17 cellular contexts compared by ENCODE assay signal in genomic region chr14:82412545-82412944, GRCh38.
DNase-seq lines count a peak whose midpoint lies in the region; ATAC-seq and TF ChIP-seq lines count a peak whose summit lies in the region.
"Had no signal": no experiment of that assay in that cellular context is flagged by ENCODE, and none has a peak within 500 bp of the region (broad histone marks: within the 10 kb centered on the region; RNA-seq: fewer than 3 reads in every experiment).

No MANE protein-coding gene starts in this region.

- no peaks in the 10 kb centered on the region for H3K4me1 ChIP-seq in smooth muscle cell (ENCODE audit: low read depth)
- H3K4me1 ChIP-seq in mesenchymal stem cell (ENCODE audit: control insufficient read depth, insufficient read depth, low read depth, low read length) = no peaks in the 10 kb centered on the region
- H3K4me1 ChIP-seq: SJSA1 had no signal

- peak overlapping the region; percentile 11 for H2AFZ ChIP-seq in smooth muscle cell (ENCODE audit: low read depth)
- H2AFZ ChIP-seq in mesenchymal stem cell (ENCODE audit: low read depth, low read length) = no peak overlapping the region

- H3K27ac ChIP-seq in smooth muscle cell (ENCODE audit: low read depth) = no peak overlapping the region
- no peak overlapping the region for H3K27ac ChIP-seq in mesenchymal stem cell (ENCODE audit: low read length, poor library complexity, severe bottlenecking)
- H3K27ac ChIP-seq: KMS-11, RWPE1, SJSA1 had no signal

- no peaks in the 10 kb centered on the region for H3K36me3 ChIP-seq in smooth muscle cell (ENCODE audit: low read depth)
- H3K36me3 ChIP-seq in mesenchymal stem cell (ENCODE audit: control insufficient read depth in 1 of 2, insufficient read depth in 2 of 2, low read depth in 1 of 2, low read length in 2 of 2) = no peaks in the 10 kb centered on the region
- H3K36me3 ChIP-seq: SJSA1 had no signal

- H3F3A ChIP-seq in smooth muscle cell (ENCODE audit: low read depth) = no peaks in the 10 kb centered on the region

- H3K27me3 ChIP-seq in smooth muscle cell (ENCODE audit: low read depth) = no peaks in the 10 kb centered on the region
- no peaks in the 10 kb centered on the region for H3K27me3 ChIP-seq in mesenchymal stem cell (ENCODE audit: control insufficient read depth in 1 of 2, insufficient read depth in 1 of 2, low read length in 2 of 2)
- H3K27me3 ChIP-seq: SJSA1 had no signal

- WGBS in smooth muscle cell (ENCODE audit: low lambda C conversion rate) = 97% methylated on average over 1 of the region's 1 CpG
- whole genome bisulfite sequencing in mesenchymal stem cell = no CpG with 5 or more reads among the region's 1 CpG

- H4K8ac ChIP-seq in mesenchymal stem cell (ENCODE audit: low read length) = no peak overlapping the region

- peak; percentile 0 to 81 for DNase-seq in NOMO-1 (lab: John Stamatoyannopoulos, UW; ENCODE audit: unreplicated experiment in 2 of 2)
- no peak for DNase-seq in smooth muscle cell (lab: John Stamatoyannopoulos, UW; ENCODE audit: unreplicated experiment)
- no peak for DNase-seq in activated CD4-positive, alpha-beta T cell treated with anti-CD3 and anti-CD28 coated beads, Interleukin-2, amount 50 U/mL, for 48 hours
- DNase-seq in mesenchymal stem cell = no peak
- no peak for DNase-seq in NCI-H187 treated with DMSO at 0.1 percent for 48 hours (lab: John Stamatoyannopoulos, UW)
- DNase-seq: CD4-positive, CD25-positive, alpha-beta regulatory T cell; GOT3; NCI-H1417; NCI-H2029; NCI-H510A treated with DMSO at 0.1 percent for 48 hours; NCI-H82; SW 1271 had no signal

- no peak for TF ChIP-seq CTCF in smooth muscle cell (IDR thresholded peaks at IDR 0.05; ENCODE audit: borderline replicate concordance, insufficient read depth, poor library complexity, severe bottlenecking)

- no peak overlapping the region for H3K18ac ChIP-seq in mesenchymal stem cell (ENCODE audit: low read depth in 1 of 2, low read length in 2 of 2)

- H3K14ac ChIP-seq in mesenchymal stem cell (ENCODE audit: low read length in 2 of 2) = no peak overlapping the region

- H3K79me1 ChIP-seq in mesenchymal stem cell (replicated peaks; ENCODE audit: low read length, poor library complexity, severe bottlenecking) = no peaks in the 10 kb centered on the region

- H3K4me2 ChIP-seq in smooth muscle cell = no peak overlapping the region
- H3K4me2 ChIP-seq in mesenchymal stem cell (ENCODE audit: low read length, poor library complexity, severe bottlenecking) = no peak overlapping the region
- H3K4me2 ChIP-seq: KMS-11 had no signal

- H2BK15ac ChIP-seq in mesenchymal stem cell (ENCODE audit: low read depth, poor library complexity, severe bottlenecking) = no peak overlapping the region

- no peak overlapping the region for H4K91ac ChIP-seq in mesenchymal stem cell (ENCODE audit: low read length)

- H3K9me3 ChIP-seq in smooth muscle cell (replicated peaks; ENCODE audit: low read depth) (no peaks in the 10 kb centered on the region), mesenchymal stem cell (ENCODE audit: control insufficient read depth, low read length) (peaks cover under 1% of the 10 kb centered on the region)

- no peaks in the 10 kb centered on the region for H3K79me2 ChIP-seq in smooth muscle cell (ENCODE audit: low read depth)

- no peak overlapping the region for H2AK5ac ChIP-seq in mesenchymal stem cell (ENCODE audit: low read length, severe bottlenecking)

- no peak overlapping the region for H2BK120ac ChIP-seq in mesenchymal stem cell (ENCODE audit: low read depth, low read length)

- ATAC-seq in GM19395 (IDR thresholded peaks at IDR 0.05; ENCODE audit: unreplicated experiment) = peak; percentile 58
- ATAC-seq in HG03342 (IDR thresholded peaks at IDR 0.05; ENCODE audit: unreplicated experiment) = peak; percentile 68

- no peak overlapping the region for H3K4ac ChIP-seq in mesenchymal stem cell (ENCODE audit: low read depth in 1 of 2, low read length in 2 of 2)

- H3K4me3 ChIP-seq in smooth muscle cell (no peak overlapping the region), mesenchymal stem cell (ENCODE audit: insufficient read depth in 1 of 2, low read depth in 1 of 2, low read length in 2 of 2) (no peak overlapping the region)
- H3K4me3 ChIP-seq: SJSA1 had no signal

- H2BK12ac ChIP-seq in mesenchymal stem cell (ENCODE audit: low read length in 2 of 2) = no peak overlapping the region

- no peak overlapping the region for H2BK5ac ChIP-seq in mesenchymal stem cell (ENCODE audit: low read depth, low read length, poor library complexity, severe bottlenecking)

- H3K23ac ChIP-seq in mesenchymal stem cell (ENCODE audit: low read length in 2 of 2) = no peak overlapping the region

- H4K20me1 ChIP-seq in smooth muscle cell (ENCODE audit: low read depth) = no peaks in the 10 kb centered on the region

- no peak overlapping the region for H3K9ac ChIP-seq in smooth muscle cell (ENCODE audit: low read depth)
- no peak overlapping the region for H3K9ac ChIP-seq in mesenchymal stem cell (ENCODE audit: low read length)
- H3K9ac ChIP-seq: KMS-11 had no signal

Comparison
In these comparisons a context has a peak if more than half of its experiments do, and no peak if none do; other contexts are left out.
1. DNase-seq: peak in NOMO-1 (2 of 2); none in smooth muscle cell (single experiment), activated CD4-positive, alpha-beta T cell treated with anti-CD3 and anti-CD28 coated beads, Interleukin-2, amount 50 U/mL, for 48 hours (0 of 2), mesenchymal stem cell (single experiment) and NCI-H187 treated with DMSO at 0.1 percent for 48 hours (single experiment).